In genomic region chr11:27205269-27205668, GRCh38 we compare ENCODE assay signal across 21 cellular contexts.
A peak's percentile ranks its signal among the peaks of the same experiment; 100 is the strongest.
DNase-seq lines count a peak whose midpoint lies in the region; ATAC-seq, FAIRE-seq and TF ChIP-seq lines count a peak whose summit lies in the region.
"Had no signal": no experiment of that assay in that cellular context is flagged by ENCODE, and none has a peak within 500 bp of the region (broad histone marks: within the 10 kb centered on the region; RNA-seq: fewer than 3 reads in every experiment).

No MANE protein-coding gene starts in this region.

- no peak for TF ChIP-seq CTCF in AG10803 (conservative IDR thresholded peaks at IDR 0.05; ENCODE audit: low read length)
- no peak for TF ChIP-seq CTCF in prostate gland (IDR thresholded peaks at IDR 0.05)

- 13% methylated on average over 3 of the region's 3 CpGs for WGBS in prostate gland

- H3K4me1 ChIP-seq in prostate gland (replicated peaks) = peaks cover 27% of the 10 kb centered on the region

- ATAC-seq in GM21526 (IDR thresholded peaks at IDR 0.05; ENCODE audit: low FRiP score, unreplicated experiment) = no peak
- ATAC-seq: activated CD4-positive, CD25-positive, alpha-beta regulatory T cell treated with anti-CD3 and anti-CD28 coated beads, Interleukin-2, amount 50 U/mL, for 24 hours; foreskin keratinocyte; left cardiac atrium; natural killer cell; right cardiac atrium had no signal

- peak; percentile 40 for DNase-seq in AG10803 (ENCODE audit: low read depth)
- DNase-seq in HT-29 (ENCODE audit: low spot score) = peak; percentile 34
- DNase-seq in prostate gland (ENCODE audit: low spot score) = peak; percentile 62
- DNase-seq in NOMO-1 (lab: John Stamatoyannopoulos, UW; ENCODE audit: unreplicated experiment in 2 of 2) = no peak
- no peak for DNase-seq in activated gamma-delta T cell treated with Interleukin-2 at 50 U/mL for 16 hours
- DNase-seq: activated naive CD4-positive, alpha-beta T cell; activated T-cell treated with anti-CD3 and anti-CD28 coated beads, Interleukin-2, amount 50 U/mL, for 1 hour; brain microvascular endothelial cell; CD4-positive, alpha-beta memory T cell; DMS79; effector CD8-positive, alpha-beta T cell; foreskin keratinocyte; left cardiac atrium; natural killer cell; NCI-H1930; NCI-H226; SHP77 treated with DMSO at 0.1 percent for 48 hours had no signal

- peak overlapping the region in 1 of 2 donors; percentile 32 for H3K27ac ChIP-seq in prostate gland
- H3K27ac ChIP-seq: brain microvascular endothelial cell, foreskin keratinocyte had no signal

- no peaks in the 10 kb centered on the region for H3K9me3 ChIP-seq in prostate gland

- no peak overlapping the region for H3K4me3 ChIP-seq in AG10803 (ENCODE audit: low read length)
- H3K4me3 ChIP-seq in prostate gland = no peak overlapping the region

- no peak for TF ChIP-seq POLR2A in prostate gland (IDR thresholded peaks at IDR 0.05)

- intact Hi-C loops in prostate gland (cut with DNase I) = no loop called here

- peak; percentile 31 for FAIRE-seq in endometrium (lab: Jason Lieb, UNC)

- H3K27me3 ChIP-seq in prostate gland (replicated peaks; ENCODE audit: insufficient read depth) = no peaks in the 10 kb centered on the region
- H3K27me3 ChIP-seq: brain microvascular endothelial cell, foreskin keratinocyte had no signal

- no peaks in the 10 kb centered on the region for H3K36me3 ChIP-seq in prostate gland
- H3K36me3 ChIP-seq: brain microvascular endothelial cell had no signal

Comparison
In these comparisons a context has a peak if more than half of its experiments do, and no peak if none do; other contexts are left out.
1. DNase-seq: peak in AG10803 (single experiment), HT-29 (single experiment) and prostate gland (single experiment); none in NOMO-1 (0 of 2) and activated gamma-delta T cell treated with Interleukin-2 at 50 U/mL for 16 hours (single experiment).